28 cellular contexts compared by ENCODE assay signal in the genomic region with DNA sequence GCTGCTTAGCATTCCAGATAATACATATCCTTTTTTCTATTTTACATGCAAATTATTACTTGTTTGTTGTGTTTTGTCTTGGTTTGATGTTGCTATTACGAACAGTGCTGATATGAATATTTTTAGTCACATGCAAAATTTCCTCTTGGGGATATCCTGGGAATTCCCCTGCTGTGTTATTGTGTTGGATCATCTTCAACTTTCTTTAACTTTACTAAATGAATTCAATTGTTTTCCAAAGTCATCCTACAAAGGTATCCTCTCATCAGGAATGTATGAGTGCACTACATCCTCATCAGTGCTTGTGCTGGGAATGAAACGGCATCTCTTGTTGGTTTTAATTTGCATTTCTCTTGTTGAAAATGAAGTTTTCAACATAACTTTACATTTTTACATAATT.
"Had no signal": no experiment of that assay in that cellular context is flagged by ENCODE, and none has a peak within 500 bp of the region (broad histone marks: within the 10 kb centered on the region; RNA-seq: fewer than 3 reads in every experiment).

No MANE protein-coding gene starts in this region.

- H3K9me3 Mint-ChIP-seq: activated naive CD8-positive, alpha-beta T cell treated with anti-CD3 and anti-CD28 coated beads, Interleukin-2, amount 10 ng/mL, durations not matched to agents 7 days and 5 days; activated T-cell treated with anti-CD3 and anti-CD28 coated beads, Interleukin-2, amount 50 U/mL, for 72 hours; activated T-helper 2 cell treated with anti-CD3 and anti-CD28 coated beads, Interferon-gamma antibody, Interleukin-2, Interleukin-4, amounts not matched to agents 10 μg/mL and 5 μg/mL and 100 μg/mL, durations not matched to agents 14 hours and 24 hours and 36 hours; T-cell had no signal

- H3K27ac ChIP-seq: adrenal gland, KMS-11, SK-N-MC, VCaP had no signal

- H3K4me3 Mint-ChIP-seq: activated CD4-positive, alpha-beta T cell treated with anti-CD3 and anti-CD28 coated beads for 36 hours; activated CD8-positive, alpha-beta T cell treated with anti-CD3 and anti-CD28 coated beads for 36 hours; activated naive CD8-positive, alpha-beta T cell treated with anti-CD3 and anti-CD28 coated beads, Interleukin-2, amount 10 ng/mL, durations not matched to agents 7 days and 5 days; activated T-cell treated with anti-CD3 and anti-CD28 coated beads, Interleukin-2, amount 50 U/mL, for 72 hours; T-cell had no signal

- H3K4me3 ChIP-seq: adrenal gland, MG63, SK-N-MC had no signal

- DNase-seq: activated CD4-positive, alpha-beta T cell treated with anti-CD3 and anti-CD28 coated beads for 36 hours; activated CD8-positive, alpha-beta memory T cell treated with anti-CD3 and anti-CD28 coated beads, Interleukin-2, amount 50 U/mL, for 4 hours; activated CD8-positive, alpha-beta T cell treated with anti-CD3 and anti-CD28 coated beads for 36 hours; activated naive CD4-positive, alpha-beta T cell treated with anti-CD3 and anti-CD28 coated beads, Interleukin-2, amount 50 U/mL, for 16 hours; activated naive CD8-positive, alpha-beta T cell treated with anti-CD3 and anti-CD28 coated beads, Interleukin-2, amount 10 ng/mL, durations not matched to agents 7 days and 5 days; activated T-cell treated with anti-CD3 and anti-CD28 coated beads, Interleukin-2, amount 50 U/mL, for 72 hours; adrenal gland; anterior cingulate cortex; MG63; MV-4-11; NCI-H1092 treated with DMSO at 0.1 percent for 48 hours; NCI-H1417 treated with DMSO at 0.1 percent for 48 hours; NCI-H1694; NCI-H2029; NCI-H2107; NCI-H345; NCI-H510A; NCI-H69; NK-92 treated with Interleukin-12 subunit alpha and Interleukin-12 subunit beta, amount 100 ng/mL, for 24 hours; OCI-M1; RPMI8226; T-cell had no signal

- H3K4me1 Mint-ChIP-seq: activated CD4-positive, alpha-beta T cell treated with anti-CD3 and anti-CD28 coated beads for 36 hours; activated naive CD8-positive, alpha-beta T cell treated with anti-CD3 and anti-CD28 coated beads, Interleukin-2, amount 10 ng/mL, durations not matched to agents 7 days and 5 days; T-cell had no signal

- ATAC-seq: activated CD4-positive, alpha-beta T cell treated with anti-CD3 and anti-CD28 coated beads for 36 hours; activated CD8-positive, alpha-beta T cell treated with anti-CD3 and anti-CD28 coated beads for 36 hours; activated T-cell treated with anti-CD3 and anti-CD28 coated beads, Interleukin-2, amount 50 U/mL, for 72 hours; Panc1; Right ventricle myocardium inferior; T-cell had no signal

- H3K27ac Mint-ChIP-seq: activated CD4-positive, alpha-beta T cell treated with anti-CD3 and anti-CD28 coated beads for 36 hours; activated CD8-positive, alpha-beta T cell treated with anti-CD3 and anti-CD28 coated beads for 36 hours; activated naive CD8-positive, alpha-beta T cell treated with anti-CD3 and anti-CD28 coated beads, Interleukin-2, amount 10 ng/mL, durations not matched to agents 7 days and 5 days; activated T-cell treated with anti-CD3 and anti-CD28 coated beads, Interleukin-2, amount 50 U/mL, for 72 hours; activated T-helper 2 cell treated with anti-CD3 and anti-CD28 coated beads, Interferon-gamma antibody, Interleukin-2, Interleukin-4, amounts not matched to agents 10 μg/mL and 5 μg/mL and 100 μg/mL, durations not matched to agents 14 hours and 24 hours and 36 hours; T-cell had no signal

- H3K27me3 ChIP-seq: adrenal gland, MG63 had no signal

- H3K36me3 Mint-ChIP-seq: activated naive CD8-positive, alpha-beta T cell treated with anti-CD3 and anti-CD28 coated beads, Interleukin-2, amount 10 ng/mL, durations not matched to agents 7 days and 5 days; T-cell had no signal

- H3K9me3 ChIP-seq: adrenal gland, MG63 had no signal

- H3K27me3 Mint-ChIP-seq: activated CD4-positive, alpha-beta T cell treated with anti-CD3 and anti-CD28 coated beads for 36 hours; activated CD8-positive, alpha-beta T cell treated with anti-CD3 and anti-CD28 coated beads for 36 hours; activated naive CD8-positive, alpha-beta T cell treated with anti-CD3 and anti-CD28 coated beads, Interleukin-2, amount 10 ng/mL, durations not matched to agents 7 days and 5 days; T-cell had no signal

- H3K36me3 ChIP-seq: adrenal gland, MG63 had no signal

- H3K4me1 ChIP-seq: adrenal gland had no signal
